1 cellular context compared by ENCODE assay signal in the genomic region with DNA sequence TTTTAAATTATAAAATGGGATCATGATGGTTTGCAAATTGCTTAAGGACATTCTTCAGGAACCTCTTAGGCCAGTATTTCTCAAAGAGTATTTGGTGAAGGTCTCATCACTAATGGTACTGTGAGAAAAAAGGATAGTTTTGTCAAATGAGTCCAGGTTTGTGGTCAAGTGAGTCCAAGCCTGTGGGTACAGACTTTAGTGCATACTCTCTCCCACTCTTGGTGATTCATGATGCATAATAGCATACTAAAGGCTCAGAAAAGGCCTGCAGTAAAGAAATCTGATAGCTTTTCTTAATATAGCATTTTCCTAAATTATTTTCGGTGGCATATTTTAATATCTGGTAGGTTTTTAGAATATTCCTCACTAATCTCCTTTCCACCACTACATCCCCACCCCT.
TF ChIP-seq lines count a peak whose summit lies in the region.

No MANE protein-coding gene starts in this region.

TF ChIP-seq in GM23338, 12 proteins besides CTCF, POLR2A, EP300 and RAD21 (continued from another document):
- TF ChIP-seq, protein P1, sequence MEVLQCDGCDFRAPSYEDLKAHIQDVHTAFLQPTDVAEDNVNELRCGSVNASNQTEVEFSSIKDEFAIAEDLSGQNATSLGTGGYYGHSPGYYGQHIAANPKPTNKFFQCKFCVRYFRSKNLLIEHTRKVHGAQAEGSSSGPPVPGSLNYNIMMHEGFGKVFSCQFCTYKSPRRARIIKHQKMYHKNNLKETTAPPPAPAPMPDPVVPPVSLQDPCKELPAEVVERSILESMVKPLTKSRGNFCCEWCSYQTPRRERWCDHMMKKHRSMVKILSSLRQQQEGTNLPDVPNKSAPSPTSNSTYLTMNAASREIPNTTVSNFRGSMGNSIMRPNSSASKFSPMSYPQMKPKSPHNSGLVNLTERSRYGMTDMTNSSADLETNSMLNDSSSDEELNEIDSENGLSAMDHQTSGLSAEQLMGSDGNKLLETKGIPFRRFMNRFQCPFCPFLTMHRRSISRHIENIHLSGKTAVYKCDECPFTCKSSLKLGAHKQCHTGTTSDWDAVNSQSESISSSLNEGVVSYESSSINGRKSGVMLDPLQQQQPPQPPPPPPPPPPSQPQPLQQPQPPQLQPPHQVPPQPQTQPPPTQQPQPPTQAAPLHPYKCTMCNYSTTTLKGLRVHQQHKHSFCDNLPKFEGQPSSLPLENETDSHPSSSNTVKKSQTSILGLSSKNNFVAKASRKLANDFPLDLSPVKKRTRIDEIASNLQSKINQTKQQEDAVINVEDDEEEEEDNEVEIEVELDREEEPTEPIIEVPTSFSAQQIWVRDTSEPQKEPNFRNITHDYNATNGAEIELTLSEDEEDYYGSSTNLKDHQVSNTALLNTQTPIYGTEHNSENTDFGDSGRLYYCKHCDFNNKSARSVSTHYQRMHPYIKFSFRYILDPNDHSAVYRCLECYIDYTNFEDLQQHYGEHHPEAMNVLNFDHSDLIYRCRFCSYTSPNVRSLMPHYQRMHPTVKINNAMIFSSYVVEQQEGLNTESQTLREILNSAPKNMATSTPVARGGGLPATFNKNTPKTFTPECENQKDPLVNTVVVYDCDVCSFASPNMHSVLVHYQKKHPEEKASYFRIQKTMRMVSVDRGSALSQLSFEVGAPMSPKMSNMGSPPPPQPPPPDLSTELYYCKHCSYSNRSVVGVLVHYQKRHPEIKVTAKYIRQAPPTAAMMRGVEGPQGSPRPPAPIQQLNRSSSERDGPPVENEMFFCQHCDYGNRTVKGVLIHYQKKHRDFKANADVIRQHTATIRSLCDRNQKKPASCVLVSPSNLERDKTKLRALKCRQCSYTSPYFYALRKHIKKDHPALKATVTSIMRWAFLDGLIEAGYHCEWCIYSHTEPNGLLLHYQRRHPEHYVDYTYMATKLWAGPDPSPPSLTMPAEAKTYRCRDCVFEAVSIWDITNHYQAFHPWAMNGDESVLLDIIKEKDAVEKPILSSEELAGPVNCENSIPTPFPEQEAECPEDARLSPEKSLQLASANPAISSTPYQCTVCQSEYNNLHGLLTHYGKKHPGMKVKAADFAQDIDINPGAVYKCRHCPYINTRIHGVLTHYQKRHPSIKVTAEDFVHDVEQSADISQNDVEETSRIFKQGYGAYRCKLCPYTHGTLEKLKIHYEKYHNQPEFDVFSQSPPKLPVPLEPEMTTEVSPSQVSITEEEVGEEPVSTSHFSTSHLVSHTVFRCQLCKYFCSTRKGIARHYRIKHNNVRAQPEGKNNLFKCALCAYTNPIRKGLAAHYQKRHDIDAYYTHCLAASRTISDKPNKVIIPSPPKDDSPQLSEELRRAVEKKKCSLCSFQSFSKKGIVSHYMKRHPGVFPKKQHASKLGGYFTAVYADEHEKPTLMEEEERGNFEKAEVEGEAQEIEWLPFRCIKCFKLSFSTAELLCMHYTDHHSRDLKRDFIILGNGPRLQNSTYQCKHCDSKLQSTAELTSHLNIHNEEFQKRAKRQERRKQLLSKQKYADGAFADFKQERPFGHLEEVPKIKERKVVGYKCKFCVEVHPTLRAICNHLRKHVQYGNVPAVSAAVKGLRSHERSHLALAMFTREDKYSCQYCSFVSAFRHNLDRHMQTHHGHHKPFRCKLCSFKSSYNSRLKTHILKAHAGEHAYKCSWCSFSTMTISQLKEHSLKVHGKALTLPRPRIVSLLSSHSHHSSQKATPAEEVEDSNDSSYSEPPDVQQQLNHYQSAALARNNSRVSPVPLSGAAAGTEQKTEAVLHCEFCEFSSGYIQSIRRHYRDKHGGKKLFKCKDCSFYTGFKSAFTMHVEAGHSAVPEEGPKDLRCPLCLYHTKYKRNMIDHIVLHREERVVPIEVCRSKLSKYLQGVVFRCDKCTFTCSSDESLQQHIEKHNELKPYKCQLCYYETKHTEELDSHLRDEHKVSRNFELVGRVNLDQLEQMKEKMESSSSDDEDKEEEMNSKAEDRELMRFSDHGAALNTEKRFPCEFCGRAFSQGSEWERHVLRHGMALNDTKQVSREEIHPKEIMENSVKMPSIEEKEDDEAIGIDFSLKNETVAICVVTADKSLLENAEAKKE (CRISPR knock-in tag; IDR thresholded peaks at IDR 0.05) = no peak
- TF ChIP-seq ZNF331 (CRISPR knock-in tag; IDR thresholded peaks at IDR 0.05; ENCODE audit: low read depth) = no peak
